ENCODE assay signal across 16 cellular contexts in genomic region chr3:13329746-13330145, GRCh38.
DNase-seq lines count a peak whose midpoint lies in the region; ATAC-seq and TF ChIP-seq lines count a peak whose summit lies in the region.
"Had no signal": no experiment of that assay in that cellular context is flagged by ENCODE, and none has a peak within 500 bp of the region (broad histone marks: within the 10 kb centered on the region; RNA-seq: fewer than 3 reads in every experiment).

No MANE protein-coding gene starts in this region.

- no peaks in the 10 kb centered on the region for H3K4me1 Mint-ChIP-seq in activated T-cell treated with anti-CD3 and anti-CD28 coated beads, Interleukin-2, amount 50 U/mL, for 24 hours (ENCODE audit: low read depth)
- peaks cover 0 to 4% (median 2%) of the 10 kb centered on the region in 4 donors for H3K4me1 Mint-ChIP-seq in CD4-positive, CD25-positive, alpha-beta regulatory T cell
- peaks cover 0 to 19% (median 3%) of the 10 kb centered on the region in 4 donors for H3K4me1 Mint-ChIP-seq in naive thymus-derived CD8-positive, alpha-beta T cell
- H3K4me1 Mint-ChIP-seq in activated CD8-positive, alpha-beta T cell treated with anti-CD3 and anti-CD28 coated beads, Interleukin-2, amount 10 ng/mL, durations not matched to agents 7 days and 5 days (ENCODE audit: low read depth) = no peaks in the 10 kb centered on the region

- no peaks in the 10 kb centered on the region for H3K27me3 Mint-ChIP-seq in activated T-cell treated with anti-CD3 and anti-CD28 coated beads, Interleukin-2, amount 50 U/mL, for 24 hours
- H3K27me3 Mint-ChIP-seq in CD4-positive, CD25-positive, alpha-beta regulatory T cell = no peaks in the 10 kb centered on the region
- no peaks in the 10 kb centered on the region for H3K27me3 Mint-ChIP-seq in naive thymus-derived CD8-positive, alpha-beta T cell
- no peaks in the 10 kb centered on the region for H3K27me3 Mint-ChIP-seq in activated CD8-positive, alpha-beta T cell treated with anti-CD3 and anti-CD28 coated beads, Interleukin-2, amount 10 ng/mL, durations not matched to agents 7 days and 5 days (ENCODE audit: low read depth)
- H3K27me3 Mint-ChIP-seq: CD4-positive, alpha-beta T cell had no signal

- no peaks in the 10 kb centered on the region for H3K27me3 ChIP-seq in CD4-positive, CD25-positive, alpha-beta regulatory T cell (ENCODE audit: control insufficient read depth, insufficient read depth, low read length)
- no peaks in the 10 kb centered on the region for H3K27me3 ChIP-seq in KMS-11 (ENCODE audit: insufficient read depth, low read depth)
- H3K27me3 ChIP-seq: BLaER1 treated with 17β-estradiol and CSF1 and Interleukin-3, amounts not matched to agents 10 nM and 100 nM had no signal

- H3K4me1 ChIP-seq in CD4-positive, CD25-positive, alpha-beta regulatory T cell (ENCODE audit: control insufficient read depth, insufficient read depth, low read length, poor library complexity, severe bottlenecking) = no peaks in the 10 kb centered on the region
- H3K4me1 ChIP-seq in KMS-11 (ENCODE audit: low read depth, poor library complexity, severe bottlenecking) = peaks cover 62% of the 10 kb centered on the region
- H3K4me1 ChIP-seq: HAP-1 had no signal

- WGBS in lower leg skin, 2 donors = 88 to 97% methylated on average over 5 of the region's 5 CpGs

- no peak for DNase-seq in activated T-cell treated with anti-CD3 and anti-CD28 coated beads, Interleukin-2, amount 50 U/mL, for 24 hours
- DNase-seq in activated T-cell treated with anti-CD3 and anti-CD28 coated beads, Interleukin-2, amount 50 U/mL, for 48 hours = no peak
- no peak for DNase-seq in CD4-positive, CD25-positive, alpha-beta regulatory T cell
- no peak for DNase-seq in naive thymus-derived CD8-positive, alpha-beta T cell
- DNase-seq in activated CD8-positive, alpha-beta T cell treated with anti-CD3 and anti-CD28 coated beads, Interleukin-2, amount 10 ng/mL, durations not matched to agents 7 days and 5 days = no peak
- no peak for DNase-seq in lower leg skin (ENCODE audit: low spot score in 2 of 2)
- DNase-seq: 8988T; AML-193; CD4-positive, alpha-beta T cell; DMS79; EL; GDM1; HFFc6 had no signal

- CTCF ChIA-PET in activated CD8-positive, alpha-beta T cell treated with anti-CD3 and anti-CD28 coated beads, Interleukin-2, amount 10 ng/mL, durations not matched to agents 7 days and 5 days (lab: Charles Lee) = interaction anchor here (1.3 to 1.7 kb wide), 2 partner anchors 14 to 238 kb away, joined by 3 to 5 read pairs; no protein-coding TSS in a partner anchor

- no peaks in the 10 kb centered on the region for H3K9me3 ChIP-seq in CD4-positive, CD25-positive, alpha-beta regulatory T cell (ENCODE audit: control insufficient read depth in 2 of 2, low read length in 2 of 2)
- H3K9me3 ChIP-seq: BLaER1 treated with 17β-estradiol and CSF1 and Interleukin-3, amounts not matched to agents 10 nM and 100 nM; HAP-1 had no signal

- H3K27ac Mint-ChIP-seq in activated T-cell treated with anti-CD3 and anti-CD28 coated beads, Interleukin-2, amount 50 U/mL, for 24 hours = peak overlapping the region; percentile 71
- peak overlapping the region in 2 of 3 donors; percentile 62 to 78 for H3K27ac Mint-ChIP-seq in CD4-positive, CD25-positive, alpha-beta regulatory T cell
- H3K27ac Mint-ChIP-seq in naive thymus-derived CD8-positive, alpha-beta T cell = peak overlapping the region in 6 of 10 donors; percentile 6 to 53 (median 30)
- no peak overlapping the region for H3K27ac Mint-ChIP-seq in activated CD8-positive, alpha-beta T cell treated with anti-CD3 and anti-CD28 coated beads, Interleukin-2, amount 10 ng/mL, durations not matched to agents 7 days and 5 days
- H3K27ac Mint-ChIP-seq: CD4-positive, alpha-beta T cell; HFFc6 had no signal

- no peak overlapping the region for H3K4me3 ChIP-seq in CD4-positive, CD25-positive, alpha-beta regulatory T cell (ENCODE audit: low read depth, low read length)
- H3K4me3 ChIP-seq in KMS-11 (IDR thresholded peaks at IDR 0.05; ENCODE audit: insufficient read depth, low read depth, low read length) (no peak overlapping the region), lower leg skin (ENCODE audit: low read depth, poor library complexity, severe bottlenecking) (no peak overlapping the region)
- H3K4me3 ChIP-seq: BLaER1 treated with 17β-estradiol and CSF1 and Interleukin-3, amounts not matched to agents 10 nM and 100 nM; HAP-1 had no signal

- intact Hi-C loops in lower leg skin (cut with DNase I; ENCODE audit: low total_unique reads) = no loop called here

- no peaks in the 10 kb centered on the region for H3K9me3 Mint-ChIP-seq in activated T-cell treated with anti-CD3 and anti-CD28 coated beads, Interleukin-2, amount 50 U/mL, for 24 hours
- H3K9me3 Mint-ChIP-seq in CD4-positive, CD25-positive, alpha-beta regulatory T cell = no peaks in the 10 kb centered on the region
- no peaks in the 10 kb centered on the region for H3K9me3 Mint-ChIP-seq in naive thymus-derived CD8-positive, alpha-beta T cell
- H3K9me3 Mint-ChIP-seq in activated CD8-positive, alpha-beta T cell treated with anti-CD3 and anti-CD28 coated beads, Interleukin-2, amount 10 ng/mL, durations not matched to agents 7 days and 5 days (ENCODE audit: insufficient read depth) = no peaks in the 10 kb centered on the region
- H3K9me3 Mint-ChIP-seq: CD4-positive, alpha-beta T cell; HFFc6 had no signal

- no peaks in the 10 kb centered on the region for H4K20me1 ChIP-seq in KMS-11 (ENCODE audit: insufficient read depth)

- ATAC-seq in CD4-positive, CD25-positive, alpha-beta regulatory T cell (ENCODE audit: low read depth in 2 of 2) = no peak
- ATAC-seq in naive thymus-derived CD8-positive, alpha-beta T cell = no peak
- ATAC-seq in activated CD8-positive, alpha-beta T cell treated with anti-CD3 and anti-CD28 coated beads, Interleukin-2, amount 10 ng/mL, durations not matched to agents 7 days and 5 days = no peak

- no peaks in the 10 kb centered on the region for H3K79me2 ChIP-seq in KMS-11 (ENCODE audit: insufficient read depth, low read depth)

- no peak overlapping the region for H3K9ac ChIP-seq in KMS-11

- H3K27ac ChIP-seq in CD4-positive, CD25-positive, alpha-beta regulatory T cell (ENCODE audit: insufficient read depth, low read length, poor library complexity, severe bottlenecking) = no peak overlapping the region
- peak overlapping the region; percentile 89; the same call in 1 of the 2 replicates for H3K27ac ChIP-seq in KMS-11

- no peak for TF ChIP-seq POLR2A in lower leg skin (IDR thresholded peaks at IDR 0.05)

- POLR2A ChIA-PET in naive thymus-derived CD8-positive, alpha-beta T cell (lab: Charles Lee) = interaction anchor here (0.9 to 1.0 kb wide), 2 partner anchors 15 to 122 kb away, joined by 3 read pairs; no protein-coding TSS in a partner anchor
- POLR2A ChIA-PET in activated CD8-positive, alpha-beta T cell treated with anti-CD3 and anti-CD28 coated beads, Interleukin-2, amount 10 ng/mL, durations not matched to agents 7 days and 5 days (lab: Charles Lee) = no interaction called here

- H3K4me2 ChIP-seq in KMS-11 = no peak overlapping the region

- peaks cover 98% of the 10 kb centered on the region for H3K36me3 Mint-ChIP-seq in activated T-cell treated with anti-CD3 and anti-CD28 coated beads, Interleukin-2, amount 50 U/mL, for 24 hours (ENCODE audit: low read depth)
- peaks cover 30% of the 10 kb centered on the region for H3K36me3 Mint-ChIP-seq in CD4-positive, CD25-positive, alpha-beta regulatory T cell
- peaks cover 0 to 92% (median 4%) of the 10 kb centered on the region in 3 donors for H3K36me3 Mint-ChIP-seq in naive thymus-derived CD8-positive, alpha-beta T cell
- peaks cover 82% of the 10 kb centered on the region for H3K36me3 Mint-ChIP-seq in activated CD8-positive, alpha-beta T cell treated with anti-CD3 and anti-CD28 coated beads, Interleukin-2, amount 10 ng/mL, durations not matched to agents 7 days and 5 days (ENCODE audit: low read depth)

- peaks cover 99% of the 10 kb centered on the region for H3K36me3 ChIP-seq in CD4-positive, CD25-positive, alpha-beta regulatory T cell (ENCODE audit: control insufficient read depth, insufficient read depth, low read length)
- no peaks in the 10 kb centered on the region for H3K36me3 ChIP-seq in KMS-11 (ENCODE audit: insufficient read depth)

- H3K4me3 Mint-ChIP-seq in activated T-cell treated with anti-CD3 and anti-CD28 coated beads, Interleukin-2, amount 50 U/mL, for 24 hours = no peak overlapping the region
- H3K4me3 Mint-ChIP-seq in CD4-positive, CD25-positive, alpha-beta regulatory T cell = no peak overlapping the region
- H3K4me3 Mint-ChIP-seq in naive thymus-derived CD8-positive, alpha-beta T cell = no peak overlapping the region
- no peak overlapping the region for H3K4me3 Mint-ChIP-seq in activated CD8-positive, alpha-beta T cell treated with anti-CD3 and anti-CD28 coated beads, Interleukin-2, amount 10 ng/mL, durations not matched to agents 7 days and 5 days
- H3K4me3 Mint-ChIP-seq: CD4-positive, alpha-beta T cell; HFFc6 had no signal

- no peak for TF ChIP-seq CTCF in KMS-11 (conservative IDR thresholded peaks at IDR 0.05; ENCODE audit: low read depth, low read length)
- no peak for TF ChIP-seq CTCF in lower leg skin (IDR thresholded peaks at IDR 0.05)

- no peak overlapping the region for H2AFZ ChIP-seq in KMS-11 (ENCODE audit: low read depth)
